In genomic region chr4:96767815-96768480, GRCh38 we compare ENCODE assay signal across 24 cellular contexts.
A peak's percentile ranks its signal among the peaks of the same experiment; 100 is the strongest.
DNase-seq lines count a peak whose midpoint lies in the region; ATAC-seq and TF ChIP-seq lines count a peak whose summit lies in the region.
"Had no signal": no experiment of that assay in that cellular context is flagged by ENCODE, and none has a peak within 500 bp of the region (broad histone marks: within the 10 kb centered on the region; RNA-seq: fewer than 3 reads in every experiment).

No MANE protein-coding gene starts in this region.

- H3K4me1 ChIP-seq in adipocyte (ENCODE audit: control insufficient read depth, insufficient read depth, low read length) (no peaks in the 10 kb centered on the region), foreskin keratinocyte (peaks cover 20% of the 10 kb centered on the region), body of pancreas (no peaks in the 10 kb centered on the region)
- H3K4me1 ChIP-seq: BLaER1, SJSA1 had no signal

- ATAC-seq in foreskin keratinocyte = peak; percentile 35
- no peak for ATAC-seq in body of pancreas
- ATAC-seq in GM18505 (IDR thresholded peaks at IDR 0.05; ENCODE audit: unreplicated experiment) = no peak
- ATAC-seq: HCT116 had no signal

- no peaks in the 10 kb centered on the region for H3K27me3 ChIP-seq in adipocyte (replicated peaks; ENCODE audit: control insufficient read depth, insufficient read depth, low read length)
- H3K27me3 ChIP-seq in foreskin keratinocyte = no peaks in the 10 kb centered on the region
- no peaks in the 10 kb centered on the region for H3K27me3 ChIP-seq in body of pancreas
- H3K27me3 ChIP-seq: BLaER1, SJSA1 had no signal

- TF ChIP-seq CTCF in choroid plexus epithelial cell (conservative IDR thresholded peaks at IDR 0.05; ENCODE audit: low read depth, low read length) (no peak), foreskin keratinocyte (conservative IDR thresholded peaks at IDR 0.05) (no peak), body of pancreas (IDR thresholded peaks at IDR 0.05) (no peak)

- H3K27ac ChIP-seq in foreskin keratinocyte = no peak overlapping the region
- no peak overlapping the region for H3K27ac ChIP-seq in body of pancreas
- H3K27ac ChIP-seq: BLaER1, PC-9, SJSA1 had no signal

- 79 to 81% methylated on average over 5 of the region's 5 CpGs for WGBS in body of pancreas, 2 donors

- no peak for TF ChIP-seq POLR2A in body of pancreas (IDR thresholded peaks at IDR 0.05)
- no peak for TF ChIP-seq POLR2A in GM18505 (IDR thresholded peaks at IDR 0.05; ENCODE audit: borderline replicate concordance, extremely low read depth, insufficient read depth, insufficient read length)

- no peaks in the 10 kb centered on the region for H3K9me3 ChIP-seq in adipocyte (ENCODE audit: control insufficient read depth, low read length)
- no peaks in the 10 kb centered on the region for H3K9me3 ChIP-seq in body of pancreas
- H3K9me3 ChIP-seq: BLaER1 had no signal

- DNase-seq in LHCN-M2 (ENCODE audit: low read depth) = peak; percentile 65
- DNase-seq in adipocyte (ENCODE audit: low read depth) = peak; percentile 62
- peak; percentile 69 for DNase-seq in choroid plexus epithelial cell (ENCODE audit: low read depth)
- DNase-seq in foreskin keratinocyte = peak; percentile 26 to 65
- no peak for DNase-seq in NCI-H1048 (lab: John Stamatoyannopoulos, UW)
- no peak for DNase-seq in body of pancreas
- DNase-seq in COLO829 (ENCODE audit: low spot score) = no peak
- DNase-seq: CD4-positive, CD25-positive, alpha-beta regulatory T cell; COR-L47; IMR-90; KG1; NCI-H1092; NCI-H1436; NCI-H187 treated with DMSO at 0.1 percent for 48 hours; NCI-H446 treated with DMSO at 0.1 percent for 48 hours; NCI-H526; NCI-H82; NK-92 treated with Interleukin-12 subunit alpha and Interleukin-12 subunit beta, amount 100 ng/mL, for 24 hours; PC-9; Right ventricle myocardium superior had no signal

- intact Hi-C loops in body of pancreas (cut with DNase I) = no loop called here

- no peaks in the 10 kb centered on the region for H3K36me3 ChIP-seq in adipocyte (ENCODE audit: control insufficient read depth, insufficient read depth, low read length, severe bottlenecking)
- H3K36me3 ChIP-seq in body of pancreas (replicated peaks in 1 of 2; ENCODE audit: insufficient read depth in 1 of 2, low read depth in 2 of 2) = no peaks in the 10 kb centered on the region
- H3K36me3 ChIP-seq: BLaER1, SJSA1 had no signal

- no peak overlapping the region for H3K9ac ChIP-seq in adipocyte (ENCODE audit: low read length)
- H3K9ac ChIP-seq: BLaER1 had no signal

- H3K4me3 ChIP-seq in adipocyte (ENCODE audit: low read length) (no peak overlapping the region), choroid plexus epithelial cell (ENCODE audit: low read depth, low read length) (no peak overlapping the region), body of pancreas (no peak overlapping the region)
- H3K4me3 ChIP-seq: BLaER1, PC-9, SJSA1 had no signal

Comparison
In these comparisons a context has a peak if more than half of its experiments do, and no peak if none do; other contexts are left out.
1. DNase-seq: peak in LHCN-M2 (single experiment), adipocyte (single experiment), choroid plexus epithelial cell (single experiment) and foreskin keratinocyte (2 of 2); none in NCI-H1048 (single experiment), body of pancreas (0 of 4) and COLO829 (single experiment).